ENCODE assay signal across 13 cellular contexts in the genomic region with DNA sequence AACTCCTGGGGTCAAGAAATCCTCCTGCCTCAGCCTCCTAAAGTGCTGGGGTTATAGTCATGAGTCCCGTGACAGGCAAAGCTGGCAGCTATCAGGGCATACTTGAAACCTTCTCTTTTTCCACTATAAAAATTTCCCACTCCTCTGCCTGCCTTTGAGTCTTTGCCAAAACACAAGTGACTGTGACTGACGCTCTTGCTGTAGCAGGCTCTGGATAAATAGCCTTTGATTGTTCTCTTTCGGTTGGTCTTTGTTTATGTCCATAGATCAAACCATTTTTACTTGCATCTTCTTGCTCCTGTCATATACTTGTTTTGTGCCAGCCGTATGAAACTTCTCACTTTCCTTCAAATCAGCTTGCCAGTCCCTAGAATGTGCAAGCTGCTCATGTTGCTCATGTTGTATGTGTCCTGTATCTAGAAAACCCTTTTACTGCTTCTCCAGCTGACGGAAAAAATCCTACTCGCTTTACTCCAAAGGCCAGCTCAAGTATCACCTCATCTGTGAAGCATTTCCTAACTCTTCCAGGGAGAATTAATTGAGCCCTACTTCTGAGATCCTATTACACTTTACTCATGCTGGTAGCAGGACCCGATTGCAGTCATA.
A peak's percentile ranks its signal among the peaks of the same experiment; 100 is the strongest.
DNase-seq lines count a peak whose midpoint lies in the region; ATAC-seq and TF ChIP-seq lines count a peak whose summit lies in the region.
"Had no signal": no experiment of that assay in that cellular context is flagged by ENCODE, and none has a peak within 500 bp of the region (broad histone marks: within the 10 kb centered on the region; RNA-seq: fewer than 3 reads in every experiment).

No MANE protein-coding gene starts in this region.

- DNase-seq in AG09319 (ENCODE audit: extremely low read depth, low read depth), result peak; percentile 11
- DNase-seq in HEK293T (ENCODE audit: extremely low spot score), result peak; percentile 30
- DNase-seq in WTC11 (ENCODE audit: low spot score), result no peak
- peak; percentile 81 for DNase-seq in mesendoderm
- DNase-seq in testis, result no peak
- DNase-seq in globus pallidus (ENCODE audit: low spot score), result no peak
- no peak for DNase-seq in NOMO-1 treated with DMSO at 0.1 percent for 48 hours (lab: John Stamatoyannopoulos, UW; ENCODE audit: unreplicated experiment)
- DNase-seq: activated CD4-positive, alpha-beta T cell treated with anti-CD3 and anti-CD28 coated beads for 4 hours; effector memory CD8-positive, alpha-beta T cell; heart left ventricle; Kasumi-1 had no signal

- no peaks in the 10 kb centered on the region for H3K9me3 Mint-ChIP-seq in WTC11
- H3K9me3 Mint-ChIP-seq: effector memory CD8-positive, alpha-beta T cell; T-helper 1 cell treated with Interleukin-12 subunit alpha and Interleukin-12 subunit beta and Interleukin-4 antibody, amounts not matched to agents 30 μg/mL and 1 μg/mL, for 36 hours had no signal

- no peak overlapping the region for H3K27ac ChIP-seq in mesendoderm (ENCODE audit: low read depth, low read length)
- no peak overlapping the region for H3K27ac ChIP-seq in testis
- H3K27ac ChIP-seq: heart left ventricle had no signal

- H3K9ac ChIP-seq in mesendoderm (ENCODE audit: low read length), result peak overlapping the region; percentile 4

- H3K4me1 Mint-ChIP-seq in WTC11, result peaks cover 42% of the 10 kb centered on the region

- peak overlapping the region; percentile 80 for H2BK5ac ChIP-seq in mesendoderm (ENCODE audit: low read length)

- H3K4me3 ChIP-seq in mesendoderm (ENCODE audit: low read length), result no peak overlapping the region
- no peak overlapping the region for H3K4me3 ChIP-seq in testis
- H3K4me3 ChIP-seq: heart left ventricle had no signal

- no peaks in the 10 kb centered on the region for H3K36me3 ChIP-seq in mesendoderm (ENCODE audit: control insufficient read depth, insufficient read depth, low read length)
- no peaks in the 10 kb centered on the region for H3K36me3 ChIP-seq in testis (ENCODE audit: low read depth, missing control alignments)
- H3K36me3 ChIP-seq: heart left ventricle had no signal

- H3K36me3 Mint-ChIP-seq in WTC11, result no peaks in the 10 kb centered on the region

- no peaks in the 10 kb centered on the region for H3K27me3 Mint-ChIP-seq in WTC11 (ENCODE audit: low read depth)
- H3K27me3 Mint-ChIP-seq: effector memory CD8-positive, alpha-beta T cell had no signal

- H3K79me1 ChIP-seq in mesendoderm (ENCODE audit: low read length), result no peaks in the 10 kb centered on the region

- TF ChIP-seq CTCF in AG09319 (IDR thresholded peaks at IDR 0.05; ENCODE audit: low read depth, low read length), result no peak
- TF ChIP-seq CTCF in WTC11 (IDR thresholded peaks at IDR 0.05), result no peak
- no peak for TF ChIP-seq CTCF in testis (IDR thresholded peaks at IDR 0.05)

- intact Hi-C loops in testis (cut with DNase I; ENCODE audit: low total_unique reads), result no loop called here

- H2BK120ac ChIP-seq in mesendoderm (ENCODE audit: low read depth, low read length), result peak overlapping the region; percentile 70

- no peak overlapping the region for H4K5ac ChIP-seq in mesendoderm (ENCODE audit: low read length)

- peak overlapping the region; percentile 64; the same call in 1 of the 2 replicates for H3K27ac Mint-ChIP-seq in WTC11
- H3K27ac Mint-ChIP-seq: T-helper 1 cell treated with Interleukin-12 subunit alpha and Interleukin-12 subunit beta and Interleukin-4 antibody, amounts not matched to agents 30 μg/mL and 1 μg/mL, for 36 hours had no signal

- no peak overlapping the region for H3K4me2 ChIP-seq in mesendoderm (ENCODE audit: low read length)

- no peaks in the 10 kb centered on the region for H3K79me2 ChIP-seq in mesendoderm (ENCODE audit: control insufficient read depth, insufficient read depth, low read length)

- H3K4me3 Mint-ChIP-seq in WTC11, result no peak overlapping the region
- H3K4me3 Mint-ChIP-seq: effector memory CD8-positive, alpha-beta T cell; T-helper 1 cell treated with Interleukin-12 subunit alpha and Interleukin-12 subunit beta and Interleukin-4 antibody, amounts not matched to agents 30 μg/mL and 1 μg/mL, for 36 hours had no signal

- CTCF ChIA-PET in HEK293T (lab: Yijun Ruan, JAX) (no interaction called here), WTC11 (lab: Charles Lee) (interaction anchor here (0.6 to 1.8 kb wide), 4 partner anchors 29 to 350 kb away, joined by 3 to 7 read pairs (median 4); no protein-coding TSS in a partner anchor)

- ATAC-seq in WTC11, result peak; percentile 62
- ATAC-seq in HG02588 (IDR thresholded peaks at IDR 0.05; ENCODE audit: unreplicated experiment), result no peak
- ATAC-seq: effector memory CD8-positive, alpha-beta T cell; heart left ventricle had no signal

- peak overlapping the region; percentile 52 for H3K18ac ChIP-seq in mesendoderm (ENCODE audit: low read length)

- peak overlapping the region; percentile 75 for H3K56ac ChIP-seq in mesendoderm (ENCODE audit: low read length)

- no peak for TF ChIP-seq POLR2A in testis (IDR thresholded peaks at IDR 0.05)

- H4K8ac ChIP-seq in mesendoderm (ENCODE audit: low read depth, low read length), result no peak overlapping the region

- H3K4ac ChIP-seq in mesendoderm (ENCODE audit: low read depth, low read length), result peak overlapping the region; percentile 81

- H3K27me3 ChIP-seq in mesendoderm (ENCODE audit: insufficient read depth, low read length, poor library complexity) (no peaks in the 10 kb centered on the region), testis (no peaks in the 10 kb centered on the region)
- H3K27me3 ChIP-seq: heart left ventricle had no signal

- POLR2A ChIA-PET in HEK293T (lab: Yijun Ruan, JAX), result no interaction called here
- POLR2A ChIA-PET in WTC11 (lab: Charles Lee), result no interaction called here

- H3K9me3 ChIP-seq in testis, result no peaks in the 10 kb centered on the region
- H3K9me3 ChIP-seq: heart left ventricle had no signal

- no CpG with 5 or more reads among the region's 7 CpGs for WGBS in mesendoderm (ENCODE audit: extremely low coverage, insufficient coverage, low lambda C conversion rate)
- WGBS in testis, 2 donors, result 71 to 81% methylated on average over 7 of the region's 7 CpGs

- H2AK5ac ChIP-seq in mesendoderm (ENCODE audit: low read length), result no peak overlapping the region

- no peak overlapping the region for H2BK15ac ChIP-seq in mesendoderm (replicated peaks; ENCODE audit: low read depth)

- H3K23ac ChIP-seq in mesendoderm (ENCODE audit: low read length), result no peak overlapping the region

- peaks cover 12% of the 10 kb centered on the region for H3K4me1 ChIP-seq in mesendoderm (ENCODE audit: control insufficient read depth, low read depth, low read length)
- peaks cover 13% of the 10 kb centered on the region for H3K4me1 ChIP-seq in testis
- H3K4me1 ChIP-seq: heart left ventricle had no signal

TF ChIP-seq in HEK293T, 16 proteins besides CTCF, POLR2A, EP300 and RAD21:
- TF ChIP-seq HDGF (IDR thresholded peaks at IDR 0.05; ENCODE audit: borderline replicate concordance), result no peak
- no peak for TF ChIP-seq ARNT (IDR thresholded peaks at IDR 0.05)
- TF ChIP-seq SP1 (IDR thresholded peaks at IDR 0.05), result no peak
- no peak for TF ChIP-seq BHLHE40 (IDR thresholded peaks at IDR 0.05; ENCODE audit: borderline replicate concordance)
- TF ChIP-seq SUZ12 (IDR thresholded peaks at IDR 0.05), result no peak

TF ChIP-seq in WTC11, 78 proteins besides CTCF, POLR2A, EP300 and RAD21:
- TF ChIP-seq ZNF396 (CRISPR knock-in tag; IDR thresholded peaks at IDR 0.05; ENCODE audit: borderline replicate concordance), result no peak
- no peak for TF ChIP-seq ELF4 (CRISPR knock-in tag; IDR thresholded peaks at IDR 0.05; ENCODE audit: low read depth)
- no peak for TF ChIP-seq ZBTB21 (CRISPR knock-in tag; IDR thresholded peaks at IDR 0.05; ENCODE audit: borderline replicate concordance)
- no peak for TF ChIP-seq GTF2I (CRISPR knock-in tag; conservative IDR thresholded peaks at IDR 0.05)

Comparison
In these comparisons a context has a peak if more than half of its experiments do, and no peak if none do; other contexts are left out.
1. DNase-seq: peak in AG09319 (single experiment), HEK293T (single experiment) and mesendoderm (single experiment); none in WTC11 (single experiment), testis (single experiment), globus pallidus (single experiment) and NOMO-1 treated with DMSO at 0.1 percent for 48 hours (single experiment).